In the genomic region with DNA sequence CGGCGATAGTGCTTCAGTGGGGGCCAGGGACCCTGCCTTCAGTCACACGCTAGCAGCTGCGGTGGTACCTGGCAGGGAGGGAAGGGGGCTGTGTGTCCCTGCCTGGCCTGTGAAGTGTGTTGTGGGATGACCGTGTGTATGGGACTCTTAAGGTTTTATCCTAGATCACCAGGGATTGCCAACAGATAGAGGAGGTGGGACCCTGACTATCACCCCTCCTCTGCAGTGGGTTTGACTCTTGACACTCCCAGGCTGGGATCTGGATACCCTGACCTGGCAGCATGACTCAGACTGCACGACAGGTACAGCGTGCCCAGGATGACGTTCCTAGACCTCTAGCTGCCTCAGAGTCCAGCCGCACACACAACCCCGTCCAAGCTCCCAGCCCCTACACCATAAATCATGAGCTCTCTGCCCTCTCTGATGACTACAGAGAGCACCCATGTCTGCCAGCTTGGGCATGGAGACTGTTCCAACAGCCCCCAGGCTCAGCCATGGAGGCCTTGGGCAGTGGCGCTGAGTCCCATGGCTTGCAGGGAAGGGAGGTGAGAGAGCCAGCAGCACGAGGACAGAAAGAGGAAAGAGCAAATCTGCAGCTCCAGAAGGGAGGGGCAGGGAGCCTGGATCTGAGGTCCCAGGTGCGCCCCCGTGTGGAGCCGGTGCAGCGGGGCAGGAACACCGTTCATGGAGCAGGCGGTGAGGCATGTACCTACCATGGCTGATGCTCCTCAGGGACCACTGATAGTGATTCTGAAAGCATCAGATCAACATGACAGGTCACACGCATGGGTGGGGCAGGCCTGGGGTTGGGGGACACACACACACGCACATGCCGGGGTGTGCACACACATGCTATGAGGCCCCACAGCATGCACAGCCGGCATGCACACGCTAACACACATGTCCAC, we compare ENCODE assay signal across 8 cellular contexts.
DNase-seq lines count a peak whose midpoint lies in the region; ATAC-seq, FAIRE-seq and TF ChIP-seq lines count a peak whose summit lies in the region.

No MANE protein-coding gene starts in this region.

- no peaks in the 10 kb centered on the region for H3K27me3 ChIP-seq in cardiac muscle cell

- peak; percentile 78 for TF ChIP-seq CTCF in C4-2B (conservative IDR thresholded peaks at IDR 0.05)
- peak; percentile 43 for TF ChIP-seq CTCF in cardiac muscle cell (IDR thresholded peaks at IDR 0.05; ENCODE audit: low read depth, low read length)

- H3K4me3 ChIP-seq in cardiac muscle cell, result no peak overlapping the region

- no peaks in the 10 kb centered on the region for H3K4me1 ChIP-seq in cardiac muscle cell (ENCODE audit: low read depth)

- FAIRE-seq in GM19239 (lab: Jason Lieb, UNC), result peak; percentile 71

- ATAC-seq in HG03045 (IDR thresholded peaks at IDR 0.05; ENCODE audit: unreplicated experiment), result no peak

- H3K9me3 ChIP-seq in cardiac muscle cell (ENCODE audit: low read depth), result no peaks in the 10 kb centered on the region

- DNase-seq in GM19239 (ENCODE audit: insufficient read length, low spot score) (no peak), NCI-H460 (ENCODE audit: extremely low read depth, low read depth) (peak; percentile 67), cardiac muscle cell (ENCODE audit: low read depth in 1 of 2, low spot score in 1 of 2) (peak; percentile 38 to 86), NCI-H1105 (lab: John Stamatoyannopoulos, UW) (no peak)
- peak; percentile 45 for DNase-seq in activated CD8-positive, alpha-beta memory T cell treated with anti-CD3 and anti-CD28 coated beads, Interleukin-2, amount 50 U/mL, for 4 hours
- peak; percentile 81 for DNase-seq in stimulated activated CD4-positive, alpha-beta T cell treated with anti-CD3 and anti-CD28 coated beads, Interleukin-15, amount 100 ng/mL, for 24 hours

- H3K27ac ChIP-seq in C4-2B (no peak overlapping the region), cardiac muscle cell (no peak overlapping the region)

- no peaks in the 10 kb centered on the region for H3K36me3 ChIP-seq in cardiac muscle cell

Comparison
In these comparisons a context has a peak if more than half of its experiments do, and no peak if none do; other contexts are left out.
1. DNase-seq: peak in NCI-H460 (single experiment), activated CD8-positive, alpha-beta memory T cell treated with anti-CD3 and anti-CD28 coated beads, Interleukin-2, amount 50 U/mL, for 4 hours (single experiment), cardiac muscle cell (2 of 2) and stimulated activated CD4-positive, alpha-beta T cell treated with anti-CD3 and anti-CD28 coated beads, Interleukin-15, amount 100 ng/mL, for 24 hours (single experiment); none in GM19239 (single experiment) and NCI-H1105 (single experiment).